Comparison of ENCODE assay signal across 1 cellular context in genomic region chr11:14643697-14644395, GRCh38.
TF ChIP-seq lines count a peak whose summit lies in the region.

PDE3B (plus strand) TSS chr11:14643804; CDS start chr11:14644076, 272 bp downstream.

TF ChIP-seq in K562, 482 proteins besides CTCF, POLR2A, EP300 and RAD21 (continued from another document and continues in another):
- TF ChIP-seq ELF4 (CRISPR knock-in tag; IDR thresholded peaks at IDR 0.05) (no peak), POLR2H (tag; IDR thresholded peaks at IDR 0.05; ENCODE audit: low read depth) (no peak; the same call in none of the 2 replicates), WHSC1 (IDR thresholded peaks at IDR 0.05; ENCODE audit: low read length) (no peak), PRMT5 (CRISPR knock-in tag; IDR thresholded peaks at IDR 0.05) (no peak), NR3C1 (CRISPR knock-in tag; IDR thresholded peaks at IDR 0.05) (peak; percentile 79; the same call in 1 of the 2 replicates), ZBTB2 (IDR thresholded peaks at IDR 0.05) (no peak), BRD4 (IDR thresholded peaks at IDR 0.05) (peak; percentile 70; the same call in 1 of the 2 replicates), ZNF134 (CRISPR knock-in tag; conservative IDR thresholded peaks at IDR 0.05) (no peak), ZNF764 (CRISPR knock-in tag; IDR thresholded peaks at IDR 0.05; ENCODE audit: low read depth) (no peak), RNF2 (IDR thresholded peaks at IDR 0.05) (peak; percentile 8; the same call in 1 of the 2 replicates), HDAC8 (tag; IDR thresholded peaks at IDR 0.05) (no peak), XRCC5 (IDR thresholded peaks at IDR 0.05; ENCODE audit: low read depth, low read length) (0 out of 2 replicates have a peak, but pooled peaks have one; percentile 24), NELFE (IDR thresholded peaks at IDR 0.05; ENCODE audit: insufficient read depth, insufficient read length) (no peak), GTF2F1 (IDR thresholded peaks at IDR 0.05; ENCODE audit: low read depth, low read length) (no peak), GABPA (tag; conservative IDR thresholded peaks at IDR 0.05; ENCODE audit: low read depth) (peak; percentile 21; the same call in 1 of the 2 replicates), LEF1 (IDR thresholded peaks at IDR 0.05) (no peak), HMBOX1 (IDR thresholded peaks at IDR 0.05) (no peak), CEBPG (CRISPR knock-in tag; IDR thresholded peaks at IDR 0.05) (peak; percentile 36), CEBPG (tag; conservative IDR thresholded peaks at IDR 0.05 in 1 of 2, IDR thresholded peaks at IDR 0.05 in 1 of 2) (no peak), RCOR1 (IDR thresholded peaks at IDR 0.05; ENCODE audit: borderline replicate concordance in 1 of 2, low read depth in 2 of 2, low read length in 2 of 2) (peak in 1 of 2 experiments; percentile 56; a peak in 1 of 4 replicates), U2AF1 (optimal IDR thresholded peaks at IDR 0.05; ENCODE audit: low read depth, low read length) (peak; percentile 33), RBM14 (IDR thresholded peaks at IDR 0.05; ENCODE audit: borderline replicate concordance, insufficient read depth, low read depth, low read length) (no peak), HOXB6 (CRISPR knock-in tag; IDR thresholded peaks at IDR 0.05; ENCODE audit: borderline replicate concordance) (no peak), FOSL1 (tag; conservative IDR thresholded peaks at IDR 0.05) (no peak), DACH1 (IDR thresholded peaks at IDR 0.05; ENCODE audit: partially characterized antibody) (no peak), ZNF175 (CRISPR knock-in tag; IDR thresholded peaks at IDR 0.05; ENCODE audit: low read depth) (no peak), TBP (optimal IDR thresholded peaks at IDR 0.05; ENCODE audit: low read depth, low read length) (peak; percentile 85), TAF7 (tag; IDR thresholded peaks at IDR 0.05) (no peak), ZNF707 (CRISPR knock-in tag; conservative IDR thresholded peaks at IDR 0.05) (no peak), FOXO4 (CRISPR knock-in tag; IDR thresholded peaks at IDR 0.05) (no peak), SNRNP70 (optimal IDR thresholded peaks at IDR 0.05; ENCODE audit: low read depth, low read length) (no peak), PTBP1 (IDR thresholded peaks at IDR 0.05; ENCODE audit: low read depth, low read length) (no peak), KLF1 (tag; IDR thresholded peaks at IDR 0.05) (no peak), RB1 (IDR thresholded peaks at IDR 0.05; ENCODE audit: low read depth) (peak; percentile 91; the same call in 1 of the 2 replicates), CBX2 (IDR thresholded peaks at IDR 0.05; ENCODE audit: insufficient read depth, low read length, poor library complexity, severe bottlenecking) (no peak), HMGN3 (IDR thresholded peaks at IDR 0.05; ENCODE audit: borderline replicate concordance, extremely low read depth, insufficient read length, low read depth, low read length) (peak; percentile 90)
- TF ChIP-seq, protein P1, sequence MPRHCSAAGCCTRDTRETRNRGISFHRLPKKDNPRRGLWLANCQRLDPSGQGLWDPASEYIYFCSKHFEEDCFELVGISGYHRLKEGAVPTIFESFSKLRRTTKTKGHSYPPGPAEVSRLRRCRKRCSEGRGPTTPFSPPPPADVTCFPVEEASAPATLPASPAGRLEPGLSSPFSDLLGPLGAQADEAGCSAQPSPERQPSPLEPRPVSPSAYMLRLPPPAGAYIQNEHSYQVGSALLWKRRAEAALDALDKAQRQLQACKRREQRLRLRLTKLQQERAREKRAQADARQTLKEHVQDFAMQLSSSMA (CRISPR knock-in tag; IDR thresholded peaks at IDR 0.05) = no peak
- TF ChIP-seq, protein P2, sequence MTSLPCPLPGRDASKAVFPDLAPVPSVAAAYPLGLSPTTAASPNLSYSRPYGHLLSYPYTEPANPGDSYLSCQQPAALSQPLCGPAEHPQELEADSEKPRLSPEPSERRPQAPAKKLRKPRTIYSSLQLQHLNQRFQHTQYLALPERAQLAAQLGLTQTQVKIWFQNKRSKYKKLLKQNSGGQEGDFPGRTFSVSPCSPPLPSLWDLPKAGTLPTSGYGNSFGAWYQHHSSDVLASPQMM (CRISPR knock-in tag; IDR thresholded peaks at IDR 0.05) = no peak
- TF ChIP-seq, protein P3, sequence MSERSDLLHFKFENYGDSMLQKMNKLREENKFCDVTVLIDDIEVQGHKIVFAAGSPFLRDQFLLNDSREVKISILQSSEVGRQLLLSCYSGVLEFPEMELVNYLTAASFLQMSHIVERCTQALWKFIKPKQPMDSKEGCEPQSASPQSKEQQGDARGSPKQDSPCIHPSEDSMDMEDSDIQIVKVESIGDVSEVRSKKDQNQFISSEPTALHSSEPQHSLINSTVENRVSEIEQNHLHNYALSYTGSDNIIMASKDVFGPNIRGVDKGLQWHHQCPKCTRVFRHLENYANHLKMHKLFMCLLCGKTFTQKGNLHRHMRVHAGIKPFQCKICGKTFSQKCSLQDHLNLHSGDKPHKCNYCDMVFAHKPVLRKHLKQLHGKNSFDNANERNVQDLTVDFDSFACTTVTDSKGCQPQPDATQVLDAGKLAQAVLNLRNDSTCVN (CRISPR knock-in tag; IDR thresholded peaks at IDR 0.05) = no peak
- TF ChIP-seq, protein P4, sequence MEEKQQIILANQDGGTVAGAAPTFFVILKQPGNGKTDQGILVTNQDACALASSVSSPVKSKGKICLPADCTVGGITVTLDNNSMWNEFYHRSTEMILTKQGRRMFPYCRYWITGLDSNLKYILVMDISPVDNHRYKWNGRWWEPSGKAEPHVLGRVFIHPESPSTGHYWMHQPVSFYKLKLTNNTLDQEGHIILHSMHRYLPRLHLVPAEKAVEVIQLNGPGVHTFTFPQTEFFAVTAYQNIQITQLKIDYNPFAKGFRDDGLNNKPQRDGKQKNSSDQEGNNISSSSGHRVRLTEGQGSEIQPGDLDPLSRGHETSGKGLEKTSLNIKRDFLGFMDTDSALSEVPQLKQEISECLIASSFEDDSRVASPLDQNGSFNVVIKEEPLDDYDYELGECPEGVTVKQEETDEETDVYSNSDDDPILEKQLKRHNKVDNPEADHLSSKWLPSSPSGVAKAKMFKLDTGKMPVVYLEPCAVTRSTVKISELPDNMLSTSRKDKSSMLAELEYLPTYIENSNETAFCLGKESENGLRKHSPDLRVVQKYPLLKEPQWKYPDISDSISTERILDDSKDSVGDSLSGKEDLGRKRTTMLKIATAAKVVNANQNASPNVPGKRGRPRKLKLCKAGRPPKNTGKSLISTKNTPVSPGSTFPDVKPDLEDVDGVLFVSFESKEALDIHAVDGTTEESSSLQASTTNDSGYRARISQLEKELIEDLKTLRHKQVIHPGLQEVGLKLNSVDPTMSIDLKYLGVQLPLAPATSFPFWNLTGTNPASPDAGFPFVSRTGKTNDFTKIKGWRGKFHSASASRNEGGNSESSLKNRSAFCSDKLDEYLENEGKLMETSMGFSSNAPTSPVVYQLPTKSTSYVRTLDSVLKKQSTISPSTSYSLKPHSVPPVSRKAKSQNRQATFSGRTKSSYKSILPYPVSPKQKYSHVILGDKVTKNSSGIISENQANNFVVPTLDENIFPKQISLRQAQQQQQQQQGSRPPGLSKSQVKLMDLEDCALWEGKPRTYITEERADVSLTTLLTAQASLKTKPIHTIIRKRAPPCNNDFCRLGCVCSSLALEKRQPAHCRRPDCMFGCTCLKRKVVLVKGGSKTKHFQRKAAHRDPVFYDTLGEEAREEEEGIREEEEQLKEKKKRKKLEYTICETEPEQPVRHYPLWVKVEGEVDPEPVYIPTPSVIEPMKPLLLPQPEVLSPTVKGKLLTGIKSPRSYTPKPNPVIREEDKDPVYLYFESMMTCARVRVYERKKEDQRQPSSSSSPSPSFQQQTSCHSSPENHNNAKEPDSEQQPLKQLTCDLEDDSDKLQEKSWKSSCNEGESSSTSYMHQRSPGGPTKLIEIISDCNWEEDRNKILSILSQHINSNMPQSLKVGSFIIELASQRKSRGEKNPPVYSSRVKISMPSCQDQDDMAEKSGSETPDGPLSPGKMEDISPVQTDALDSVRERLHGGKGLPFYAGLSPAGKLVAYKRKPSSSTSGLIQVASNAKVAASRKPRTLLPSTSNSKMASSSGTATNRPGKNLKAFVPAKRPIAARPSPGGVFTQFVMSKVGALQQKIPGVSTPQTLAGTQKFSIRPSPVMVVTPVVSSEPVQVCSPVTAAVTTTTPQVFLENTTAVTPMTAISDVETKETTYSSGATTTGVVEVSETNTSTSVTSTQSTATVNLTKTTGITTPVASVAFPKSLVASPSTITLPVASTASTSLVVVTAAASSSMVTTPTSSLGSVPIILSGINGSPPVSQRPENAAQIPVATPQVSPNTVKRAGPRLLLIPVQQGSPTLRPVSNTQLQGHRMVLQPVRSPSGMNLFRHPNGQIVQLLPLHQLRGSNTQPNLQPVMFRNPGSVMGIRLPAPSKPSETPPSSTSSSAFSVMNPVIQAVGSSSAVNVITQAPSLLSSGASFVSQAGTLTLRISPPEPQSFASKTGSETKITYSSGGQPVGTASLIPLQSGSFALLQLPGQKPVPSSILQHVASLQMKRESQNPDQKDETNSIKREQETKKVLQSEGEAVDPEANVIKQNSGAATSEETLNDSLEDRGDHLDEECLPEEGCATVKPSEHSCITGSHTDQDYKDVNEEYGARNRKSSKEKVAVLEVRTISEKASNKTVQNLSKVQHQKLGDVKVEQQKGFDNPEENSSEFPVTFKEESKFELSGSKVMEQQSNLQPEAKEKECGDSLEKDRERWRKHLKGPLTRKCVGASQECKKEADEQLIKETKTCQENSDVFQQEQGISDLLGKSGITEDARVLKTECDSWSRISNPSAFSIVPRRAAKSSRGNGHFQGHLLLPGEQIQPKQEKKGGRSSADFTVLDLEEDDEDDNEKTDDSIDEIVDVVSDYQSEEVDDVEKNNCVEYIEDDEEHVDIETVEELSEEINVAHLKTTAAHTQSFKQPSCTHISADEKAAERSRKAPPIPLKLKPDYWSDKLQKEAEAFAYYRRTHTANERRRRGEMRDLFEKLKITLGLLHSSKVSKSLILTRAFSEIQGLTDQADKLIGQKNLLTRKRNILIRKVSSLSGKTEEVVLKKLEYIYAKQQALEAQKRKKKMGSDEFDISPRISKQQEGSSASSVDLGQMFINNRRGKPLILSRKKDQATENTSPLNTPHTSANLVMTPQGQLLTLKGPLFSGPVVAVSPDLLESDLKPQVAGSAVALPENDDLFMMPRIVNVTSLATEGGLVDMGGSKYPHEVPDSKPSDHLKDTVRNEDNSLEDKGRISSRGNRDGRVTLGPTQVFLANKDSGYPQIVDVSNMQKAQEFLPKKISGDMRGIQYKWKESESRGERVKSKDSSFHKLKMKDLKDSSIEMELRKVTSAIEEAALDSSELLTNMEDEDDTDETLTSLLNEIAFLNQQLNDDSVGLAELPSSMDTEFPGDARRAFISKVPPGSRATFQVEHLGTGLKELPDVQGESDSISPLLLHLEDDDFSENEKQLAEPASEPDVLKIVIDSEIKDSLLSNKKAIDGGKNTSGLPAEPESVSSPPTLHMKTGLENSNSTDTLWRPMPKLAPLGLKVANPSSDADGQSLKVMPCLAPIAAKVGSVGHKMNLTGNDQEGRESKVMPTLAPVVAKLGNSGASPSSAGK (IDR thresholded peaks at IDR 0.05) = peak; percentile 4
- TF ChIP-seq, protein P5, sequence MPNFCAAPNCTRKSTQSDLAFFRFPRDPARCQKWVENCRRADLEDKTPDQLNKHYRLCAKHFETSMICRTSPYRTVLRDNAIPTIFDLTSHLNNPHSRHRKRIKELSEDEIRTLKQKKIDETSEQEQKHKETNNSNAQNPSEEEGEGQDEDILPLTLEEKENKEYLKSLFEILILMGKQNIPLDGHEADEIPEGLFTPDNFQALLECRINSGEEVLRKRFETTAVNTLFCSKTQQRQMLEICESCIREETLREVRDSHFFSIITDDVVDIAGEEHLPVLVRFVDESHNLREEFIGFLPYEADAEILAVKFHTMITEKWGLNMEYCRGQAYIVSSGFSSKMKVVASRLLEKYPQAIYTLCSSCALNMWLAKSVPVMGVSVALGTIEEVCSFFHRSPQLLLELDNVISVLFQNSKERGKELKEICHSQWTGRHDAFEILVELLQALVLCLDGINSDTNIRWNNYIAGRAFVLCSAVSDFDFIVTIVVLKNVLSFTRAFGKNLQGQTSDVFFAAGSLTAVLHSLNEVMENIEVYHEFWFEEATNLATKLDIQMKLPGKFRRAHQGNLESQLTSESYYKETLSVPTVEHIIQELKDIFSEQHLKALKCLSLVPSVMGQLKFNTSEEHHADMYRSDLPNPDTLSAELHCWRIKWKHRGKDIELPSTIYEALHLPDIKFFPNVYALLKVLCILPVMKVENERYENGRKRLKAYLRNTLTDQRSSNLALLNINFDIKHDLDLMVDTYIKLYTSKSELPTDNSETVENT (CRISPR knock-in tag; IDR thresholded peaks at IDR 0.05) = peak; percentile 57; the same call in 1 of the 2 replicates
